In genomic region chr4:6268650-6269399, GRCh38 we compare ENCODE assay signal across 8 cellular contexts. TPM values are rescaled to one million over a fixed set of nuclear protein-coding genes. Genes with fewer than 3 reads are reported as not detected.
DNase-seq lines count a peak whose midpoint lies in the region; ATAC-seq and TF ChIP-seq lines count a peak whose summit lies in the region.

No MANE protein-coding gene starts in this region.

- H3K36me3 ChIP-seq in PC-3 (ENCODE audit: low read depth, low read length), result no peaks in the 10 kb centered on the region
- H3K36me3 ChIP-seq in smooth muscle cell (ENCODE audit: low read depth), result no peaks in the 10 kb centered on the region

- H3K9ac ChIP-seq in PC-3 (ENCODE audit: low read length), result no peak overlapping the region
- no peak overlapping the region for H3K9ac ChIP-seq in smooth muscle cell (ENCODE audit: low read depth)

- H3K4me3 ChIP-seq in PC-3 (ENCODE audit: low read length) (peak overlapping the region; percentile 57), fibroblast of the aortic adventitia (ENCODE audit: low read depth, low read length) (peak overlapping the region; percentile 38), smooth muscle cell (peak overlapping the region; percentile 35)

- peaks cover 26% of the 10 kb centered on the region for H3K79me2 ChIP-seq in PC-3 (ENCODE audit: low read length)
- no peaks in the 10 kb centered on the region for H3K79me2 ChIP-seq in smooth muscle cell (ENCODE audit: low read depth)

- ATAC-seq in GM21447 (IDR thresholded peaks at IDR 0.05; ENCODE audit: unreplicated experiment) (peak; percentile 4), PC-3 (no peak; the same call in 1 of the 2 replicates), HG03097 (IDR thresholded peaks at IDR 0.05; ENCODE audit: low FRiP score, unreplicated experiment) (no peak)

- H3K4me1 ChIP-seq in PC-3 (ENCODE audit: insufficient read depth, low read length), result peaks cover 34% of the 10 kb centered on the region
- H3K4me1 ChIP-seq in smooth muscle cell (ENCODE audit: low read depth), result peaks cover 8% of the 10 kb centered on the region

- intact Hi-C loops in PC-3 (cut with micrococcal nuclease), result no loop called here

- no TSS peak for BruUV-seq in PC-3 (replicated peaks; lab: Mats Ljungman, UMichigan)

- TF ChIP-seq CTCF in PC-3 (conservative IDR thresholded peaks at IDR 0.05; ENCODE audit: low read depth, low read length) (no peak), fibroblast of the aortic adventitia (IDR thresholded peaks at IDR 0.05; ENCODE audit: insufficient read depth, low read length) (no peak), smooth muscle cell (IDR thresholded peaks at IDR 0.05; ENCODE audit: borderline replicate concordance, insufficient read depth, poor library complexity, severe bottlenecking) (no peak)

- POLR2A ChIA-PET in PC-3 (lab: Charles Lee; ENCODE audit: unreplicated experiment), result no interaction called here

- H3K27ac ChIP-seq in PC-3 (ENCODE audit: low read length) (no peak overlapping the region), smooth muscle cell (ENCODE audit: low read depth) (no peak overlapping the region)

- H2AFZ ChIP-seq in PC-3 (ENCODE audit: low read length), result peak overlapping the region; percentile 80
- H2AFZ ChIP-seq in smooth muscle cell (ENCODE audit: low read depth), result peak overlapping the region; percentile 80

- H3K27me3 ChIP-seq in PC-3 (ENCODE audit: low read length), result no peaks in the 10 kb centered on the region
- no peaks in the 10 kb centered on the region for H3K27me3 ChIP-seq in smooth muscle cell (ENCODE audit: low read depth)

- H3K4me2 ChIP-seq in PC-3 (ENCODE audit: low read length) (peak overlapping the region; percentile 82), smooth muscle cell (peak overlapping the region; percentile 85)

- CTCF ChIA-PET in PC-3 (lab: Charles Lee), result interaction anchor here (1.1 kb wide), 1 partner anchor 18 kb away, joined by 3 read pairs; no protein-coding TSS in a partner anchor

- WGBS in smooth muscle cell (ENCODE audit: low lambda C conversion rate), result 69% methylated on average over 13 of the region's 13 CpGs

- H3F3A ChIP-seq in PC-3 (ENCODE audit: low read length, unreplicated experiment) (no peaks in the 10 kb centered on the region), smooth muscle cell (ENCODE audit: low read depth) (peaks cover 7% of the 10 kb centered on the region)

- H3K9me2 ChIP-seq in PC-3 (replicated peaks; ENCODE audit: low read length), result no peaks in the 10 kb centered on the region

- no peaks in the 10 kb centered on the region for H3K9me3 ChIP-seq in PC-3 (ENCODE audit: low read length)
- no peaks in the 10 kb centered on the region for H3K9me3 ChIP-seq in smooth muscle cell (replicated peaks; ENCODE audit: low read depth)

- H4K20me1 ChIP-seq in PC-3 (ENCODE audit: low read length), result no peaks in the 10 kb centered on the region
- peaks cover 19% of the 10 kb centered on the region for H4K20me1 ChIP-seq in smooth muscle cell (ENCODE audit: low read depth)

- DNase-seq in PC-3 (no peak), fibroblast of the aortic adventitia (ENCODE audit: low read depth) (no peak), smooth muscle cell (lab: John Stamatoyannopoulos, UW; ENCODE audit: unreplicated experiment) (no peak), NCI-H2196 treated with DMSO at 0.1 percent for 48 hours (lab: John Stamatoyannopoulos, UW; ENCODE audit: unreplicated experiment) (no peak), GM19240 (ENCODE audit: insufficient read length, low spot score) (no peak)
- no peak for DNase-seq in activated CD4-positive, alpha-beta T cell treated with anti-CD3 and anti-CD28 coated beads, Interleukin-2, amount 50 U/mL, for 4 hours

RNA-seq across cellular contexts. Expression of gene WFS1, which starts 0.8 kb away (rescaled TPM):
- total RNA-seq in PC-3 (2014; rRNA removed), result 35.7 and 45.5 TPM in 2 replicates
- 9.7 and 14.3 TPM in 2 replicates for total RNA-seq in fibroblast of the aortic adventitia (ENCODE audit: low replicate concordance)
- 25.3 and 30.2 TPM in 2 replicates for total RNA-seq in smooth muscle cell
- 28.6 and 38.8 TPM in 2 replicates for polyA plus RNA-seq in smooth muscle cell
